23 cellular contexts compared by ENCODE assay signal in the genomic region with DNA sequence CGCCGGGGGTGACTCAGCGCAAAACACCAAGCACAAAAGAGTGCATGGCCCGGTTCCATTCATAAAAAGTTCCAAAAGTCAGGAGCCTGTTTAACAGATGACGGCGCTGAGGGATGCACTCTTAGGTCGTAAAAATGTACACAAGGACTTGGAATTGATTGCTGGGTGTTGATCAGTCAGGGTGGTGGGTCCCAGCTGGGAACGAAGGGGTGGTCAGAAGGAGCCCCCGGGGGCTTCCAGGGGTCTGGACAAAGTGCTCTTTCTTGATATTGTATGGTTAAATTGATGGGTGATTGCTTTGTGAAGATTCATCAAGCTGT. TPM values are rescaled to one million over a fixed set of nuclear protein-coding genes. Genes with fewer than 3 reads are reported as not detected.
DNase-seq lines count a peak whose midpoint lies in the region; ATAC-seq and TF ChIP-seq lines count a peak whose summit lies in the region.
"Had no signal": no experiment of that assay in that cellular context is flagged by ENCODE, and none has a peak within 500 bp of the region (broad histone marks: within the 10 kb centered on the region; RNA-seq: fewer than 3 reads in every experiment).

No MANE protein-coding gene starts in this region.

- H3K4me1 Mint-ChIP-seq in central memory CD8-positive, alpha-beta T cell: peaks cover 30% of the 10 kb centered on the region

- TF ChIP-seq CTCF in lower lobe of right lung (IDR thresholded peaks at IDR 0.05): no peak

- ATAC-seq in central memory CD8-positive, alpha-beta T cell (replicated peaks; ENCODE audit: extremely low read depth, poor library complexity, severe bottlenecking): no peak
- ATAC-seq in lower lobe of right lung: no peak
- ATAC-seq: activated CD4-positive, CD25-positive, alpha-beta regulatory T cell treated with anti-CD3 and anti-CD28 coated beads, Interleukin-2, amount 50 U/mL, for 24 hours; right lobe of liver had no signal

- peaks cover 57% of the 10 kb centered on the region for H3K27me3 ChIP-seq in lower lobe of right lung (ENCODE audit: low read depth)
- H3K27me3 ChIP-seq: Peyer's patch, right lobe of liver had no signal

- H3K4me1 ChIP-seq in lower lobe of right lung: no peaks in the 10 kb centered on the region
- H3K4me1 ChIP-seq: right lobe of liver had no signal

- no peaks in the 10 kb centered on the region for H3K9me3 ChIP-seq in lower lobe of right lung
- H3K9me3 ChIP-seq: Peyer's patch, right lobe of liver had no signal

- no peaks in the 10 kb centered on the region for H3K9me3 Mint-ChIP-seq in central memory CD8-positive, alpha-beta T cell
- H3K9me3 Mint-ChIP-seq: activated naive CD4-positive, alpha-beta T cell treated with anti-CD3 and anti-CD28 coated beads for 36 hours; activated T-cell treated with anti-CD3 and anti-CD28 coated beads, Interleukin-2, amount 50 U/mL, for 4 hours; endodermal cell; neural progenitor cell; type B pancreatic cell had no signal

- H3K36me3 ChIP-seq in lower lobe of right lung: no peaks in the 10 kb centered on the region
- H3K36me3 ChIP-seq: neural progenitor cell, Peyer's patch, right lobe of liver had no signal

- no peak overlapping the region for H3K27ac ChIP-seq in lower lobe of right lung
- H3K27ac ChIP-seq: neural progenitor cell, right lobe of liver had no signal

- H3K4me3 Mint-ChIP-seq in central memory CD8-positive, alpha-beta T cell: peak overlapping the region; percentile 71
- H3K4me3 Mint-ChIP-seq: endodermal cell, neural progenitor cell, type B pancreatic cell had no signal

- DNase-seq in EL (peak; percentile 13), M059J (ENCODE audit: low read depth) (peak; percentile 69), posterior vena cava (ENCODE audit: low spot score) (peak; percentile 51), NCI-H510A (lab: John Stamatoyannopoulos, UW) (no peak), head of caudate nucleus (no peak), lower lobe of right lung (no peak), AML-193 (lab: John Stamatoyannopoulos, UW) (no peak)
- DNase-seq in central memory CD8-positive, alpha-beta T cell (ENCODE audit: low spot score in 2 of 2): no peak
- DNase-seq: activated naive CD4-positive, alpha-beta T cell treated with anti-CD3 and anti-CD28 coated beads for 36 hours; activated T-cell treated with anti-CD3 and anti-CD28 coated beads, Interleukin-2, amount 50 U/mL, for 4 hours; anterior cingulate cortex; cortex of kidney; HCEC 1CT; kidney; NCI-H1436; NCI-H524 treated with DMSO at 0.1 percent for 48 hours had no signal

- H3K27me3 Mint-ChIP-seq in central memory CD8-positive, alpha-beta T cell: peaks cover 44% of the 10 kb centered on the region

- no peak overlapping the region for H3K27ac Mint-ChIP-seq in central memory CD8-positive, alpha-beta T cell (ENCODE audit: low read depth)
- H3K27ac Mint-ChIP-seq: endodermal cell, neural progenitor cell had no signal

- intact Hi-C loops in posterior vena cava (cut with DNase I): no loop called here
- intact Hi-C loops in head of caudate nucleus (cut with DNase I): no loop called here
- intact Hi-C loops in lower lobe of right lung (cut with DNase I): no loop called here

- H3K4me3 ChIP-seq in lower lobe of right lung: no peak overlapping the region
- H3K4me3 ChIP-seq: neural progenitor cell, right lobe of liver had no signal

- H3K36me3 Mint-ChIP-seq in central memory CD8-positive, alpha-beta T cell (ENCODE audit: insufficient read depth): peaks cover 2% of the 10 kb centered on the region
- H3K36me3 Mint-ChIP-seq: neural progenitor cell, type B pancreatic cell had no signal

RNA-seq across cellular contexts. Expression of a gene that starts 20.7 kb away (rescaled TPM):
- total RNA-seq in M059J (2014; rRNA removed; shearing (Covaris generic)): 2.7 and 11.4 TPM in 2 replicates
- total RNA-seq in posterior vena cava: 1 to 10 TPM; 1.4 to 2.4 TPM
- total RNA-seq in lower lobe of right lung: 9.2 TPM

RNA-seq across cellular contexts. Expression of a gene that starts 32.7 kb away (rescaled TPM):
- total RNA-seq in M059J (2014; rRNA removed; shearing (Covaris generic)): not detected in 2 replicates
- not detected for total RNA-seq in posterior vena cava
- total RNA-seq in lower lobe of right lung: not detected
- total RNA-seq: activated naive CD4-positive, alpha-beta T cell treated with anti-CD3 and anti-CD28 coated beads for 36 hours; activated T-cell treated with anti-CD3 and anti-CD28 coated beads, Interleukin-2, amount 50 U/mL, for 4 hours; endodermal cell; kidney; mucosa of gallbladder; Peyer's patch had no signal

RNA-seq across cellular contexts. Expression of a gene that starts 34.1 kb away (rescaled TPM):
- 974 and 1,095 TPM in 2 replicates for total RNA-seq in M059J (2014; rRNA removed; shearing (Covaris generic))
- total RNA-seq in posterior vena cava: 100 to 1,000 TPM; 351 to 519 TPM
- total RNA-seq in lower lobe of right lung: 2,919 TPM

Comparison
In these comparisons a context has a peak if more than half of its experiments do, and no peak if none do; other contexts are left out.
1. DNase-seq: peak in EL (single experiment), M059J (single experiment) and posterior vena cava (single experiment); none in central memory CD8-positive, alpha-beta T cell (0 of 2), NCI-H510A (single experiment), head of caudate nucleus (0 of 42), lower lobe of right lung (single experiment) and AML-193 (0 of 2).